8 cellular contexts compared by ENCODE assay signal in genomic region chr6:4358414-4359107, GRCh38.
A peak's percentile ranks its signal among the peaks of the same experiment; 100 is the strongest.
DNase-seq lines count a peak whose midpoint lies in the region; ATAC-seq and TF ChIP-seq lines count a peak whose summit lies in the region.

No MANE protein-coding gene starts in this region.

- no peaks in the 10 kb centered on the region for H3K36me3 ChIP-seq in CD8-positive, alpha-beta T cell (ENCODE audit: insufficient read depth, low read length)

- peaks cover 12% of the 10 kb centered on the region for H3K27me3 Mint-ChIP-seq in CD8-positive, alpha-beta T cell (ENCODE audit: low read depth)
- peaks cover 18% of the 10 kb centered on the region for H3K27me3 Mint-ChIP-seq in stimulated activated memory B cell treated with anti-CD40 and anti-IgM and Interleukin-4, amounts not matched to agents 10 μg/mL and 1 μg/mL and 100 μg/mL, for 72 hours

- DNase-seq in GM03348 (ENCODE audit: low spot score) (peak; percentile 96), NCI-H226 (peak; percentile 98), cerebellar cortex (ENCODE audit: low spot score) (peak; percentile 67), kidney tubule cell (ENCODE audit: low spot score) (peak; percentile 100), GM19238 (ENCODE audit: insufficient read length, low spot score) (no peak)
- DNase-seq in stimulated activated CD4-positive, alpha-beta T cell treated with anti-CD3 and anti-CD28 coated beads, Interleukin-2, amount 100 ng/mL, for 24 hours, result peak; percentile 21 to 41
- DNase-seq in CD8-positive, alpha-beta T cell, result no peak

- no peak for ATAC-seq in CD8-positive, alpha-beta T cell
- ATAC-seq in stimulated activated memory B cell treated with anti-CD40 and anti-IgM and Interleukin-4, amounts not matched to agents 10 μg/mL and 1 μg/mL and 100 μg/mL, for 72 hours, result no peak

- POLR2A ChIA-PET in CD8-positive, alpha-beta T cell (lab: Charles Lee), result no interaction called here

- H3K4me3 Mint-ChIP-seq in CD8-positive, alpha-beta T cell, result no peak overlapping the region
- no peak overlapping the region for H3K4me3 Mint-ChIP-seq in stimulated activated memory B cell treated with anti-CD40 and anti-IgM and Interleukin-4, amounts not matched to agents 10 μg/mL and 1 μg/mL and 100 μg/mL, for 72 hours

- no peaks in the 10 kb centered on the region for H3K27me3 ChIP-seq in CD8-positive, alpha-beta T cell (ENCODE audit: insufficient read depth, low read length)

- no peak for TF ChIP-seq CTCF in CD8-positive, alpha-beta T cell (IDR thresholded peaks at IDR 0.05)

- no peak overlapping the region for H3K27ac ChIP-seq in CD8-positive, alpha-beta T cell (ENCODE audit: low read depth, low read length)

- H3K9me3 ChIP-seq in CD8-positive, alpha-beta T cell (ENCODE audit: low read length), result no peaks in the 10 kb centered on the region

- no peaks in the 10 kb centered on the region for H3K4me1 Mint-ChIP-seq in CD8-positive, alpha-beta T cell (ENCODE audit: low read depth)
- H3K4me1 Mint-ChIP-seq in stimulated activated memory B cell treated with anti-CD40 and anti-IgM and Interleukin-4, amounts not matched to agents 10 μg/mL and 1 μg/mL and 100 μg/mL, for 72 hours, result peaks cover 17% of the 10 kb centered on the region

- no peaks in the 10 kb centered on the region for H3K36me3 Mint-ChIP-seq in CD8-positive, alpha-beta T cell
- H3K36me3 Mint-ChIP-seq in stimulated activated memory B cell treated with anti-CD40 and anti-IgM and Interleukin-4, amounts not matched to agents 10 μg/mL and 1 μg/mL and 100 μg/mL, for 72 hours, result peaks cover 5% of the 10 kb centered on the region

- no peak overlapping the region for H3K4me3 ChIP-seq in CD8-positive, alpha-beta T cell (ENCODE audit: low read depth, low read length)

- CTCF ChIA-PET in CD8-positive, alpha-beta T cell (lab: Charles Lee), result no interaction called here

- no peak overlapping the region for H3K27ac Mint-ChIP-seq in CD8-positive, alpha-beta T cell
- H3K27ac Mint-ChIP-seq in stimulated activated memory B cell treated with anti-CD40 and anti-IgM and Interleukin-4, amounts not matched to agents 10 μg/mL and 1 μg/mL and 100 μg/mL, for 72 hours, result no peak overlapping the region

- no peaks in the 10 kb centered on the region for H3K9me3 Mint-ChIP-seq in CD8-positive, alpha-beta T cell
- H3K9me3 Mint-ChIP-seq in stimulated activated memory B cell treated with anti-CD40 and anti-IgM and Interleukin-4, amounts not matched to agents 10 μg/mL and 1 μg/mL and 100 μg/mL, for 72 hours, result peaks cover 7% of the 10 kb centered on the region

- intact Hi-C loops in CD8-positive, alpha-beta T cell (cut with DNase I, micrococcal nuclease), result no loop called here

- no peaks in the 10 kb centered on the region for H3K4me1 ChIP-seq in CD8-positive, alpha-beta T cell (ENCODE audit: insufficient read depth, low read length)

Comparison
In these comparisons a context has a peak if more than half of its experiments do, and no peak if none do; other contexts are left out.
1. DNase-seq: peak in GM03348 (single experiment), NCI-H226 (single experiment), cerebellar cortex (single experiment), kidney tubule cell (single experiment) and stimulated activated CD4-positive, alpha-beta T cell treated with anti-CD3 and anti-CD28 coated beads, Interleukin-2, amount 100 ng/mL, for 24 hours (2 of 2); none in GM19238 (single experiment) and CD8-positive, alpha-beta T cell (0 of 7).